8 cellular contexts compared by ENCODE assay signal in genomic region chr7:32479574-32480200, GRCh38. TPM values are rescaled to one million over a fixed set of nuclear protein-coding genes. Genes with fewer than 3 reads are reported as not detected.
DNase-seq lines count a peak whose midpoint lies in the region; ATAC-seq and TF ChIP-seq lines count a peak whose summit lies in the region.

No MANE protein-coding gene starts in this region.

- in situ Hi-C loops in Panc1 (cut with HindIII; ENCODE audit: low pct_unique_long_range_greater_than_20kb, low sequenced_read_pairs) = no loop called here

- H3K9me3 ChIP-seq in heart right ventricle (no peaks in the 10 kb centered on the region), Panc1 (ENCODE audit: control insufficient read depth, insufficient read depth, low read depth, low read length) (no peaks in the 10 kb centered on the region), prostate gland (no peaks in the 10 kb centered on the region)

- no TSS peak for BruUV-seq in Panc1 (replicated peaks; lab: Mats Ljungman, UMichigan)

- POLR2A ChIA-PET in Panc1 (lab: Charles Lee) = interaction anchor here (0.7 kb wide), 1 partner anchor 52 kb away, joined by 23 read pairs; no protein-coding TSS in a partner anchor

- peaks cover 0 to 2% (median 0%) of the 10 kb centered on the region in 9 donors for H3K36me3 ChIP-seq in heart right ventricle
- no peaks in the 10 kb centered on the region for H3K36me3 ChIP-seq in Panc1 (ENCODE audit: control insufficient read depth, insufficient read depth, low read length)
- H3K36me3 ChIP-seq in prostate gland = no peaks in the 10 kb centered on the region

- H3K4me1 ChIP-seq in heart right ventricle = peaks cover 0 to 16% (median 5%) of the 10 kb centered on the region in 9 donors
- no peaks in the 10 kb centered on the region; the same call in 1 of the 2 replicates for H3K4me1 ChIP-seq in Panc1 (ENCODE audit: control insufficient read depth, insufficient read depth, low read length)
- no peaks in the 10 kb centered on the region for H3K4me1 ChIP-seq in prostate gland (replicated peaks)

- 77 to 78% methylated on average over 2 of the region's 2 CpGs for WGBS in heart right ventricle, 2 donors
- WGBS in prostate gland = 76% methylated on average over 2 of the region's 2 CpGs

- ATAC-seq in heart right ventricle (peak in 2 of 8 donors; percentile 27 to 52), Right ventricle myocardium superior (ENCODE audit: poor library complexity) (no peak), Panc1 (peak; percentile 49; the same call in 1 of the 2 replicates), GM19397 (IDR thresholded peaks at IDR 0.05; ENCODE audit: unreplicated experiment) (no peak)

- H3K4me3 ChIP-seq in heart right ventricle = no peak overlapping the region
- no peak overlapping the region for H3K4me3 ChIP-seq in Panc1 (ENCODE audit: low read depth in 2 of 2, low read length in 2 of 2)
- H3K4me3 ChIP-seq in epithelial cell of proximal tubule (ENCODE audit: low read depth, low read length) = no peak overlapping the region
- H3K4me3 ChIP-seq in prostate gland = no peak overlapping the region

- TF ChIP-seq POLR2A in prostate gland (IDR thresholded peaks at IDR 0.05) = no peak

- H3K27me3 ChIP-seq in heart right ventricle (no peaks in the 10 kb centered on the region), Panc1 (ENCODE audit: control insufficient read depth, insufficient read depth, low read length) (no peaks in the 10 kb centered on the region; the same call in 1 of the 2 replicates), prostate gland (replicated peaks; ENCODE audit: insufficient read depth) (no peaks in the 10 kb centered on the region)

- H3K27ac ChIP-seq in heart right ventricle = no peak overlapping the region
- no peak overlapping the region for H3K27ac ChIP-seq in Panc1 (ENCODE audit: low read length)
- H3K27ac ChIP-seq in prostate gland = no peak overlapping the region

- CTCF ChIA-PET in Panc1 (lab: Charles Lee) = interaction anchor here (1.3 to 1.6 kb wide), 2 partner anchors 9 to 269 kb away, joined by 3 to 12 read pairs; no protein-coding TSS in a partner anchor

- TF ChIP-seq CTCF in heart right ventricle (IDR thresholded peaks at IDR 0.05) (peak; percentile 41 to 79 (median 74)), Panc1 (IDR thresholded peaks at IDR 0.05) (peak; percentile 99), epithelial cell of proximal tubule (conservative IDR thresholded peaks at IDR 0.05; ENCODE audit: low read depth, low read length) (peak; percentile 98), prostate gland (IDR thresholded peaks at IDR 0.05) (peak in 3 of 4 experiments; percentile 34 to 54 (median 45))

- DNase-seq in heart right ventricle (peak in 1 of 2 donors; percentile 24), Right ventricle myocardium superior (no peak), LHCN-M2 (ENCODE audit: low read depth) (peak; percentile 65), Panc1 (ENCODE audit: low read depth, low spot score) (no peak), epithelial cell of proximal tubule (ENCODE audit: low read depth) (no peak), prostate gland (ENCODE audit: low spot score) (no peak), HPDE6-E6E7 (ENCODE audit: extremely low spot score) (no peak)

- intact Hi-C loops in heart right ventricle (cut with DNase I) (loop anchor here (2.0 to 10.0 kb wide), 8 partner anchors 262 to 737 kb away; no protein-coding TSS in a partner anchor), Right ventricle myocardium superior (cut with DNase I) (no loop called here), Panc1 (cut with micrococcal nuclease; ENCODE audit: unreplicated experiment) (loop anchor here (1.0 to 5.0 kb wide), 3 partner anchors 132 to 735 kb away; no protein-coding TSS in a partner anchor), prostate gland (cut with DNase I) (no loop called here)

RNA-seq across cellular contexts. Expression of gene LSM5, which starts 10.5 kb away (rescaled TPM):
- total RNA-seq in heart right ventricle = 10 to 100 TPM; 36.1 to 49.8 (median 40.9) TPM
- 10 to 100 TPM; 36.1 to 58.3 TPM for polyA plus RNA-seq in heart right ventricle
- 31.0 TPM for total RNA-seq in Right ventricle myocardium superior
- total RNA-seq in LHCN-M2 (2014; rRNA removed) = 75.4 and 107 TPM in 2 replicates
- polyA plus RNA-seq in LHCN-M2 (2012) = 81.3 TPM
- total RNA-seq in Panc1 (2021; ENCODE audit: unreplicated experiment) = 109 TPM
- polyA plus RNA-seq in Panc1 (2012; ENCODE audit: insufficient read length) = 67.8 TPM
- 27.3 and 41.1 TPM in 2 replicates for total RNA-seq in epithelial cell of proximal tubule
- 10 to 100 TPM; 15.4 to 41.6 TPM for total RNA-seq in prostate gland

RNA-seq across cellular contexts. Expression of gene AVL9, which starts 15.6 kb away (rescaled TPM):
- total RNA-seq in heart right ventricle = 10 to 100 TPM; 11.1 to 21.7 (median 15.3) TPM
- 1 to 10 TPM; 6.3 to 6.7 TPM for polyA plus RNA-seq in heart right ventricle
- total RNA-seq in Right ventricle myocardium superior = 13.8 TPM
- 60.3 and 75.9 TPM in 2 replicates for total RNA-seq in LHCN-M2 (2014; rRNA removed)
- 30.3 TPM for polyA plus RNA-seq in LHCN-M2 (2012)
- 66.6 TPM for total RNA-seq in Panc1 (2021; ENCODE audit: unreplicated experiment)
- 22.3 TPM for polyA plus RNA-seq in Panc1 (2012; ENCODE audit: insufficient read length)
- total RNA-seq in epithelial cell of proximal tubule = 18.7 and 56.7 TPM in 2 replicates
- total RNA-seq in prostate gland = 10 to 100 TPM; 21.9 to 27.8 TPM

Comparison
In these comparisons a context has a peak if more than half of its experiments do, and no peak if none do; other contexts are left out.
1. intact Hi-C loops: an anchor here in heart right ventricle (2.0 to 10.0 kb wide) and Panc1 (1.0 to 5.0 kb wide); none called in Right ventricle myocardium superior and prostate gland.
2. CTCF ChIP-seq: peak in every context shown above with its lines; median percentile 99 in Panc1; 98 in epithelial cell of proximal tubule; 74 in heart right ventricle; 45 in prostate gland.